Comparison of ENCODE assay signal across 36 cellular contexts in genomic region chr19:4210166-4210731, GRCh38. TPM values are rescaled to one million over a fixed set of nuclear protein-coding genes. Genes with fewer than 3 reads are reported as not detected.
"Had no signal": no experiment of that assay in that cellular context is flagged by ENCODE, and none has a peak within 500 bp of the region (broad histone marks: within the 10 kb centered on the region; RNA-seq: fewer than 3 reads in every experiment).

No MANE protein-coding gene starts in this region.

- H3K9me3 ChIP-seq: esophagus muscularis mucosa, heart right ventricle, left lung, psoas muscle, spleen, testis, tibial artery, upper lobe of left lung had no signal

- H3K4me2 ChIP-seq: neural progenitor cell had no signal

- H3K4me1 ChIP-seq: esophagus muscularis mucosa, foreskin keratinocyte, left lung, neural progenitor cell, psoas muscle, spleen, testis, tibial artery, upper lobe of left lung had no signal

- DNase-seq: dermis blood vessel endothelial cell; effector memory CD4-positive, alpha-beta T cell; foreskin keratinocyte; glutamatergic neuron; heart right ventricle; hippocampal formation; left cardiac atrium; left lung; mammary epithelial cell; mesendoderm; midbrain; naive thymus-derived CD4-positive, alpha-beta T cell; nucleus accumbens; psoas muscle; spleen; stimulated activated CD4-positive, alpha-beta T cell treated with anti-CD3 and anti-CD28 coated beads, Interleukin-4, amount 100 ng/mL, for 4 hours; stimulated activated naive CD8-positive, alpha-beta T cell treated with anti-CD3 and anti-CD28 coated beads, Interleukin-15, Interleukin-2, amounts not matched to agents 100 U/mL and 50 U/mL, for 24 hours; substantia nigra; testis; tibial artery; upper lobe of left lung had no signal

- ATAC-seq: foreskin keratinocyte; heart right ventricle; left cardiac atrium; left lung; naive thymus-derived CD4-positive, alpha-beta T cell; psoas muscle; stimulated activated memory B cell treated with anti-CD40 and anti-IgM and Interleukin-4, amounts not matched to agents 10 μg/mL and 1 μg/mL and 100 μg/mL, for 72 hours; stimulated activated naive CD8-positive, alpha-beta T cell treated with anti-CD3 and anti-CD28 coated beads, Interleukin-15, Interleukin-2, amounts not matched to agents 100 U/mL and 50 U/mL, for 24 hours had no signal

- FAIRE-seq: endothelial cell of umbilical vein, islet of Langerhans, urothelium cell line had no signal

- H3K36me3 ChIP-seq: esophagus muscularis mucosa, heart right ventricle, left lung, neural progenitor cell, spleen, tibial artery, upper lobe of left lung had no signal

- H3K27ac ChIP-seq: coronary artery, esophagus muscularis mucosa, foreskin keratinocyte, heart right ventricle, left lung, neural progenitor cell, psoas muscle, skin epidermis, spleen, testis, tibial artery, upper lobe of left lung had no signal

- H3K27me3 ChIP-seq: neural progenitor cell, testis, upper lobe of left lung had no signal

- H3K9ac ChIP-seq: neural progenitor cell had no signal

- H3K4me3 ChIP-seq: coronary artery, esophagus muscularis mucosa, heart right ventricle, left lung, neural progenitor cell, psoas muscle, skin epidermis, spleen, testis, tibial artery, upper lobe of left lung had no signal

- H2AFZ ChIP-seq: neural progenitor cell had no signal

RNA-seq across cellular contexts. Expression of gene EBI3, which starts 19.1 kb away (rescaled TPM):
- total RNA-seq: fibroblast of lung, foreskin keratinocyte, mammary epithelial cell had no signal
- polyA plus RNA-seq: naive thymus-derived CD4-positive, alpha-beta T cell had no signal

RNA-seq across cellular contexts. Expression of gene ANKRD24, which starts 27.8 kb away (rescaled TPM):
- total RNA-seq: epithelial cell of proximal tubule had no signal

RNA-seq across cellular contexts. Expression of gene CREB3L3, which starts 56.8 kb away (rescaled TPM):
- total RNA-seq: dermis blood vessel endothelial cell; endothelial cell of umbilical vein; epithelial cell of proximal tubule; esophagus muscularis mucosa; foreskin keratinocyte; heart right ventricle; kidney epithelial cell; left cardiac atrium; left lung; lower leg skin; mammary epithelial cell; naive thymus-derived CD4-positive, alpha-beta T cell; osteocyte; psoas muscle; renal cortical epithelial cell; right cardiac atrium had no signal
- polyA plus RNA-seq: endothelial cell of umbilical vein; fibroblast of lung; foreskin keratinocyte; mammary epithelial cell; naive thymus-derived CD4-positive, alpha-beta T cell; right cardiac atrium had no signal
